8 cellular contexts compared by ENCODE assay signal in the genomic region with DNA sequence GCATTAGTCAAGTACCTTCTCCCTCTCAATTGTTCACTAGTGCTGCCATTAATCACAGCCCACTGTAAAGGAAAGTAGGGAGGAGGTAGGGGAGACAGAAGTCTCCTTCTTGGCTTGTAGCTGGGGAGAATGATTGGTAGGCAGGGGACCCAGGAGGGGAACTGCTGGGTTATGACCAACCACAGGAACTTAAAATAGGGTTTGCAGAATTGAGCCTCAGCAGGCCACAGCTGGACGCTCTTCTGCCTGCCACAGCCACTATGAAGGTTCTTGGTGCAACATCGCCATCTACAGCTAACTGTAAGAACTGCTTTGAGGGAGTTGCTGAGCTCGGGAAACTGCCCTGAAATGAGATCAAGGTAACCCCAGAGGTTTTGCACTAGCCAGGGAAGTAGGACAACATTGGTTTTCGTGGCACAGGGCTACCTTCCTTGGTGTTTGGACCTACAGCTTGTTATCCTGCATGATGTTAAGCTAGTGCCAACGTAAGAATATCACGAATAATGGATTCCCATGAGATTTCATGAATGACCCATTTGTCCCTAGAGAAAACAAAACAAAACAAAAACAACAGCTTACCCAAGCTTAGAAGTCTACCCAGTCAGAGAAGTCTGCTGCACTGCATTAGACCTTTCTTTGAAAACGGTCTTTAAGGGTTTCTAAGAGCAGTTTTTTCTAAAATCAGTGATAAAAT.
DNase-seq lines count a peak whose midpoint lies in the region; ATAC-seq and TF ChIP-seq lines count a peak whose summit lies in the region.

No MANE protein-coding gene starts in this region.

- peak; percentile 3 for DNase-seq in stimulated activated CD4-positive, alpha-beta T cell treated with anti-CD3 and anti-CD28 coated beads, Interleukin-1b, Interleukin-23, amount 100 ng/mL, for 48 hours
- DNase-seq in stimulated activated CD4-positive, alpha-beta T cell treated with anti-CD3 and anti-CD28 coated beads, Interleukin-12 subunit alpha, Interleukin-12 subunit beta, amount 100 ng/mL, for 4 hours: no peak
- DNase-seq in H9 (peak; percentile 81), RKO (ENCODE audit: low spot score) (peak; percentile 68), endodermal cell (peak; percentile 93), mesendoderm (peak; percentile 84)

- H2AK5ac ChIP-seq in H9 (ENCODE audit: insufficient read length, low read length) (no peak overlapping the region), mesendoderm (ENCODE audit: low read length) (no peak overlapping the region)

- ATAC-seq in stimulated activated memory B cell treated with anti-CD40 and anti-IgM and Interleukin-4, amounts not matched to agents 10 μg/mL and 1 μg/mL and 100 μg/mL, for 72 hours: no peak

- H4K5ac ChIP-seq in H9 (ENCODE audit: insufficient read length, low read depth, low read length): no peak overlapping the region
- no peak overlapping the region for H4K5ac ChIP-seq in mesendoderm (ENCODE audit: low read length)

- H2BK120ac ChIP-seq in H9 (ENCODE audit: low read depth, low read length, poor library complexity, severe bottlenecking): no peak overlapping the region
- no peak overlapping the region for H2BK120ac ChIP-seq in mesendoderm (ENCODE audit: low read depth, low read length)

- H3K4me3 Mint-ChIP-seq in H9: no peak overlapping the region
- H3K4me3 Mint-ChIP-seq in endodermal cell: no peak overlapping the region
- no peak overlapping the region for H3K4me3 Mint-ChIP-seq in stimulated activated memory B cell treated with anti-CD40 and anti-IgM and Interleukin-4, amounts not matched to agents 10 μg/mL and 1 μg/mL and 100 μg/mL, for 72 hours

- H3K9ac ChIP-seq in H9 (ENCODE audit: extremely low read depth, insufficient read length, low read length): no peak overlapping the region
- no peak overlapping the region for H3K9ac ChIP-seq in KMS-11
- no peak overlapping the region for H3K9ac ChIP-seq in endodermal cell (ENCODE audit: extremely low read depth, low read length, poor library complexity, severe bottlenecking)
- H3K9ac ChIP-seq in mesendoderm (ENCODE audit: low read length): no peak overlapping the region

- H3K9me3 Mint-ChIP-seq in H9: peaks cover 2 to 7% of the 10 kb centered on the region in 2 experiments; a peak in 3 of 5 replicates
- peaks cover 3% of the 10 kb centered on the region for H3K9me3 Mint-ChIP-seq in endodermal cell
- peaks cover 2% of the 10 kb centered on the region for H3K9me3 Mint-ChIP-seq in stimulated activated memory B cell treated with anti-CD40 and anti-IgM and Interleukin-4, amounts not matched to agents 10 μg/mL and 1 μg/mL and 100 μg/mL, for 72 hours

- no peak overlapping the region for H2AFZ ChIP-seq in H9 (ENCODE audit: low read length)
- H2AFZ ChIP-seq in KMS-11 (ENCODE audit: low read depth): peak overlapping the region; percentile 49; the same call in 1 of the 2 replicates

- no peak overlapping the region for H4K91ac ChIP-seq in H9 (ENCODE audit: insufficient read length, low read depth, low read length)

- H2BK5ac ChIP-seq in H9 (ENCODE audit: insufficient read length, low read length) (no peak overlapping the region), mesendoderm (ENCODE audit: low read length) (no peak overlapping the region)

- no peaks in the 10 kb centered on the region for H3K79me1 ChIP-seq in H9 (ENCODE audit: insufficient read depth, low read depth, low read length, poor library complexity, severe bottlenecking)
- H3K79me1 ChIP-seq in mesendoderm (ENCODE audit: low read length): no peaks in the 10 kb centered on the region

- no peaks in the 10 kb centered on the region for H3K27me3 ChIP-seq in H9 (ENCODE audit: insufficient read depth, low read length)
- H3K27me3 ChIP-seq in KMS-11 (ENCODE audit: insufficient read depth, low read depth): no peaks in the 10 kb centered on the region
- H3K27me3 ChIP-seq in endodermal cell (ENCODE audit: control insufficient read depth, insufficient read depth, low read length, poor library complexity, severe bottlenecking): no peaks in the 10 kb centered on the region
- no peaks in the 10 kb centered on the region for H3K27me3 ChIP-seq in mesendoderm (ENCODE audit: insufficient read depth, low read length, poor library complexity)

- no peak overlapping the region for H3K27ac ChIP-seq in H9 (ENCODE audit: insufficient read length, low read depth, low read length)
- H3K27ac ChIP-seq in KMS-11: no peak overlapping the region
- no peak overlapping the region for H3K27ac ChIP-seq in endodermal cell (ENCODE audit: low read depth, low read length)
- no peak overlapping the region for H3K27ac ChIP-seq in mesendoderm (ENCODE audit: low read depth, low read length)

- H2BK12ac ChIP-seq in H9 (ENCODE audit: insufficient read length, low read depth, low read length): no peak overlapping the region

- H3K4me2 ChIP-seq in H9 (ENCODE audit: insufficient read depth, insufficient read length, low read length) (no peak overlapping the region), KMS-11 (no peak overlapping the region), mesendoderm (ENCODE audit: low read length) (no peak overlapping the region)

- H3K23ac ChIP-seq in H9 (ENCODE audit: insufficient read length, low read depth, low read length) (no peak overlapping the region), mesendoderm (ENCODE audit: low read length) (no peak overlapping the region)

- H3K18ac ChIP-seq in H9 (ENCODE audit: insufficient read length, low read depth, low read length): no peak overlapping the region
- H3K18ac ChIP-seq in mesendoderm (ENCODE audit: low read length): no peak overlapping the region

- H3K27ac Mint-ChIP-seq in H9 (no peak overlapping the region), endodermal cell (no peak overlapping the region)
- no peak overlapping the region for H3K27ac Mint-ChIP-seq in stimulated activated memory B cell treated with anti-CD40 and anti-IgM and Interleukin-4, amounts not matched to agents 10 μg/mL and 1 μg/mL and 100 μg/mL, for 72 hours

- H3K27me3 Mint-ChIP-seq in H9 (ENCODE audit: low read depth) (no peaks in the 10 kb centered on the region), endodermal cell (ENCODE audit: insufficient read depth) (no peaks in the 10 kb centered on the region)
- no peaks in the 10 kb centered on the region for H3K27me3 Mint-ChIP-seq in stimulated activated memory B cell treated with anti-CD40 and anti-IgM and Interleukin-4, amounts not matched to agents 10 μg/mL and 1 μg/mL and 100 μg/mL, for 72 hours

- H3K4ac ChIP-seq in H9 (ENCODE audit: low read depth, low read length): no peak overlapping the region
- no peak overlapping the region for H3K4ac ChIP-seq in mesendoderm (ENCODE audit: low read depth, low read length)

- no peaks in the 10 kb centered on the region for H3K36me3 Mint-ChIP-seq in H9 (ENCODE audit: insufficient read depth in 1 of 3, low read depth in 3 of 3)
- H3K36me3 Mint-ChIP-seq in endodermal cell (ENCODE audit: low read depth): no peaks in the 10 kb centered on the region
- H3K36me3 Mint-ChIP-seq in stimulated activated memory B cell treated with anti-CD40 and anti-IgM and Interleukin-4, amounts not matched to agents 10 μg/mL and 1 μg/mL and 100 μg/mL, for 72 hours: no peaks in the 10 kb centered on the region

- no peaks in the 10 kb centered on the region for H3K4me1 ChIP-seq in H9 (ENCODE audit: insufficient read depth, low read length)
- peaks cover 9% of the 10 kb centered on the region for H3K4me1 ChIP-seq in KMS-11 (ENCODE audit: low read depth, poor library complexity, severe bottlenecking)
- H3K4me1 ChIP-seq in endodermal cell (ENCODE audit: control insufficient read depth, insufficient read depth, low read length): peaks cover 9% of the 10 kb centered on the region
- H3K4me1 ChIP-seq in mesendoderm (ENCODE audit: control insufficient read depth, low read depth, low read length): no peaks in the 10 kb centered on the region

- H3K4me1 Mint-ChIP-seq in H9 (peaks cover 17 to 20% of the 10 kb centered on the region in 2 experiments), endodermal cell (peaks cover 35% of the 10 kb centered on the region)
- no peaks in the 10 kb centered on the region for H3K4me1 Mint-ChIP-seq in stimulated activated memory B cell treated with anti-CD40 and anti-IgM and Interleukin-4, amounts not matched to agents 10 μg/mL and 1 μg/mL and 100 μg/mL, for 72 hours

- TF ChIP-seq CTCF in H9 (conservative IDR thresholded peaks at IDR 0.05): peak; percentile 89
- peak; percentile 87 for TF ChIP-seq CTCF in KMS-11 (conservative IDR thresholded peaks at IDR 0.05; ENCODE audit: low read depth, low read length)
- peak; percentile 89 for TF ChIP-seq CTCF in endodermal cell (conservative IDR thresholded peaks at IDR 0.05)

- H3K9me3 ChIP-seq in H9 (ENCODE audit: control insufficient read depth, low read depth, low read length) (no peaks in the 10 kb centered on the region), endodermal cell (ENCODE audit: control insufficient read depth, low read length) (no peaks in the 10 kb centered on the region)

- H3K36me3 ChIP-seq in KMS-11 (ENCODE audit: insufficient read depth) (no peaks in the 10 kb centered on the region), endodermal cell (ENCODE audit: control insufficient read depth, insufficient read depth, low read length) (no peaks in the 10 kb centered on the region), mesendoderm (ENCODE audit: control insufficient read depth, insufficient read depth, low read length) (no peaks in the 10 kb centered on the region)

- no peaks in the 10 kb centered on the region for H3K79me2 ChIP-seq in H9 (ENCODE audit: insufficient read depth, low read length)
- no peaks in the 10 kb centered on the region for H3K79me2 ChIP-seq in KMS-11 (ENCODE audit: insufficient read depth, low read depth)
- no peaks in the 10 kb centered on the region for H3K79me2 ChIP-seq in mesendoderm (ENCODE audit: control insufficient read depth, insufficient read depth, low read length)

- H2BK20ac ChIP-seq in H9 (ENCODE audit: low read depth, low read length, poor library complexity, severe bottlenecking): no peak overlapping the region

- H3K56ac ChIP-seq in H9 (ENCODE audit: insufficient read length, low read depth, low read length) (no peak overlapping the region), mesendoderm (ENCODE audit: low read length) (no peak overlapping the region)

- WGBS in H9 (ENCODE audit: extremely low coverage, insufficient read length, low lambda C conversion rate): no CpG with 5 or more reads among the region's 7 CpGs
- WGBS in endodermal cell (ENCODE audit: insufficient coverage in 1 of 2, insufficient read length in 1 of 2), 2 experiments: 5 to 15% methylated on average over 4 to 7 of the region's 7 CpGs
- no CpG with 5 or more reads among the region's 7 CpGs for WGBS in mesendoderm (ENCODE audit: extremely low coverage, insufficient coverage, low lambda C conversion rate)

- H2BK15ac ChIP-seq in H9 (ENCODE audit: low read depth, low read length) (no peak overlapping the region), mesendoderm (replicated peaks; ENCODE audit: low read depth) (no peak overlapping the region)

- H3K4me3 ChIP-seq in KMS-11 (IDR thresholded peaks at IDR 0.05; ENCODE audit: insufficient read depth, low read depth, low read length) (no peak overlapping the region), endodermal cell (ENCODE audit: low read length) (no peak overlapping the region), mesendoderm (ENCODE audit: low read length) (no peak overlapping the region)

- H4K20me1 ChIP-seq in H9 (ENCODE audit: control insufficient read depth, insufficient read depth, insufficient read length): no peaks in the 10 kb centered on the region
- no peaks in the 10 kb centered on the region for H4K20me1 ChIP-seq in KMS-11 (ENCODE audit: insufficient read depth)

- H3K14ac ChIP-seq in H9 (ENCODE audit: insufficient read depth, low read length): no peak overlapping the region

- H4K8ac ChIP-seq in H9 (replicated peaks; ENCODE audit: insufficient read length, low read depth, low read length): no peak overlapping the region
- H4K8ac ChIP-seq in mesendoderm (ENCODE audit: low read depth, low read length): no peak overlapping the region

- H3T11ph ChIP-seq in H9 (ENCODE audit: low read length): no peak overlapping the region

- no peaks in the 10 kb centered on the region for H3K23me2 ChIP-seq in H9 (ENCODE audit: insufficient read length, low read depth, low read length, poor library complexity, severe bottlenecking)
